ENCODE assay signal across 15 cellular contexts in genomic region chr3:71240035-71240434, GRCh38.
DNase-seq lines count a peak whose midpoint lies in the region; ATAC-seq and TF ChIP-seq lines count a peak whose summit lies in the region.
"Had no signal": no experiment of that assay in that cellular context is flagged by ENCODE, and none has a peak within 500 bp of the region (broad histone marks: within the 10 kb centered on the region; RNA-seq: fewer than 3 reads in every experiment).

No MANE protein-coding gene starts in this region.

- peaks cover 4 to 11% of the 10 kb centered on the region in 2 donors for H3K4me1 ChIP-seq in aorta (ENCODE audit: control insufficient read depth in 1 of 2, insufficient read depth in 2 of 2, low read length in 2 of 2)

- intact Hi-C loops in Right ventricle myocardium superior (cut with DNase I) (loop anchor here (10.0 kb wide), 2 partner anchors 175 to 345 kb away; partner anchors contain the start of gene FOXP1), aorta (cut with DNase I) (loop anchor here (5.0 to 10.0 kb wide), 9 partner anchors 62 to 342 kb away; partner anchors contain the start of gene FOXP1 (in 1 of the 2)), posterior vena cava (cut with DNase I) (loop anchor here in 1 of 2 donors (10.0 kb wide), 1 partner anchor 105 kb away; no protein-coding TSS in a partner anchor)

- H3K27ac ChIP-seq in aorta (ENCODE audit: low read depth in 1 of 2, low read length in 2 of 2), result peak overlapping the region; percentile 99 to 100
- H3K27ac ChIP-seq: upper lobe of left lung had no signal

- no peak for DNase-seq in activated naive CD4-positive, alpha-beta T cell treated with anti-CD3 and anti-CD28 coated beads, Interleukin-2, amount 50 U/mL, for 16 hours
- DNase-seq in Right ventricle myocardium superior (no peak), occipital lobe (lab: John Stamatoyannopoulos, UW) (peak; percentile 7), aorta (no peak), HFFc6 (no peak), posterior vena cava (ENCODE audit: low spot score) (no peak)
- DNase-seq: activated CD4-positive, alpha-beta memory T cell treated with anti-CD3 and anti-CD28 coated beads, Interleukin-2, amount 10 ng/mL, durations not matched to agents 7 days and 5 days; activated effector memory CD4-positive, alpha-beta T cell treated with anti-CD3 and anti-CD28 coated beads, Interleukin-2, amount 50 U/mL, for 16 hours; NCI-H2029; NCI-H526; upper lobe of left lung had no signal

- H3K27me3 Mint-ChIP-seq in activated naive CD4-positive, alpha-beta T cell treated with anti-CD3 and anti-CD28 coated beads, Interleukin-2, amount 50 U/mL, for 24 hours, result no peaks in the 10 kb centered on the region
- no peaks in the 10 kb centered on the region for H3K27me3 Mint-ChIP-seq in HFFc6 (ENCODE audit: insufficient read depth)
- H3K27me3 Mint-ChIP-seq: activated CD4-positive, alpha-beta memory T cell treated with anti-CD3 and anti-CD28 coated beads, Interleukin-2, amount 10 ng/mL, durations not matched to agents 7 days and 5 days had no signal

- H3K9me3 Mint-ChIP-seq in activated naive CD4-positive, alpha-beta T cell treated with anti-CD3 and anti-CD28 coated beads, Interleukin-2, amount 50 U/mL, for 24 hours, result no peaks in the 10 kb centered on the region
- no peaks in the 10 kb centered on the region for H3K9me3 Mint-ChIP-seq in HFFc6
- H3K9me3 Mint-ChIP-seq: activated CD4-positive, alpha-beta memory T cell treated with anti-CD3 and anti-CD28 coated beads, Interleukin-2, amount 10 ng/mL, durations not matched to agents 7 days and 5 days had no signal

- H3K36me3 ChIP-seq in aorta (ENCODE audit: control insufficient read depth in 1 of 2, insufficient read depth in 2 of 2, low read length in 1 of 2), result no peaks in the 10 kb centered on the region
- H3K36me3 ChIP-seq: upper lobe of left lung had no signal

- H3K27ac Mint-ChIP-seq in activated naive CD4-positive, alpha-beta T cell treated with anti-CD3 and anti-CD28 coated beads, Interleukin-2, amount 50 U/mL, for 24 hours, result peak overlapping the region; percentile 97
- no peak overlapping the region for H3K27ac Mint-ChIP-seq in HFFc6
- H3K27ac Mint-ChIP-seq: activated CD4-positive, alpha-beta memory T cell treated with anti-CD3 and anti-CD28 coated beads, Interleukin-2, amount 10 ng/mL, durations not matched to agents 7 days and 5 days had no signal

- no peak for TF ChIP-seq CTCF in HFFc6 (IDR thresholded peaks at IDR 0.05)

- H3K36me3 Mint-ChIP-seq in activated naive CD4-positive, alpha-beta T cell treated with anti-CD3 and anti-CD28 coated beads, Interleukin-2, amount 50 U/mL, for 24 hours, result peaks cover 25% of the 10 kb centered on the region
- peaks cover 4% of the 10 kb centered on the region for H3K36me3 Mint-ChIP-seq in HFFc6 (ENCODE audit: low read depth)

- no peaks in the 10 kb centered on the region for H3K27me3 ChIP-seq in aorta (ENCODE audit: control insufficient read depth in 1 of 2, insufficient read depth in 2 of 2, low read length in 1 of 2)
- H3K27me3 ChIP-seq: upper lobe of left lung had no signal

- H3K4me3 Mint-ChIP-seq in activated naive CD4-positive, alpha-beta T cell treated with anti-CD3 and anti-CD28 coated beads, Interleukin-2, amount 50 U/mL, for 24 hours, result peak overlapping the region; percentile 26
- H3K4me3 Mint-ChIP-seq in HFFc6, result no peak overlapping the region
- H3K4me3 Mint-ChIP-seq: activated CD4-positive, alpha-beta memory T cell treated with anti-CD3 and anti-CD28 coated beads, Interleukin-2, amount 10 ng/mL, durations not matched to agents 7 days and 5 days had no signal

- ATAC-seq in Right ventricle myocardium superior (ENCODE audit: poor library complexity) (peak; percentile 21), aorta (ENCODE audit: low FRiP score) (peak; percentile 63), HG03520 (IDR thresholded peaks at IDR 0.05; ENCODE audit: unreplicated experiment) (no peak)
- ATAC-seq: GM12878, left lobe of liver had no signal

- H3K4me1 Mint-ChIP-seq in activated naive CD4-positive, alpha-beta T cell treated with anti-CD3 and anti-CD28 coated beads, Interleukin-2, amount 50 U/mL, for 24 hours, result peaks cover 72% of the 10 kb centered on the region
- peaks cover 15% of the 10 kb centered on the region for H3K4me1 Mint-ChIP-seq in HFFc6 (ENCODE audit: low read depth)
- H3K4me1 Mint-ChIP-seq: activated CD4-positive, alpha-beta memory T cell treated with anti-CD3 and anti-CD28 coated beads, Interleukin-2, amount 10 ng/mL, durations not matched to agents 7 days and 5 days had no signal

- WGBS in aorta, 2 donors, result 9 to 10% methylated on average over 7 of the region's 7 CpGs

- peak overlapping the region in 1 of 2 donors; percentile 67 for H3K4me3 ChIP-seq in aorta (ENCODE audit: low read length in 2 of 2)
- H3K4me3 ChIP-seq: GM12878, upper lobe of left lung had no signal

- no peaks in the 10 kb centered on the region for H3K9me3 ChIP-seq in aorta (ENCODE audit: control insufficient read depth, low read length)
- H3K9me3 ChIP-seq: upper lobe of left lung had no signal
